Comparison of ENCODE assay signal across 8 cellular contexts in the genomic region with DNA sequence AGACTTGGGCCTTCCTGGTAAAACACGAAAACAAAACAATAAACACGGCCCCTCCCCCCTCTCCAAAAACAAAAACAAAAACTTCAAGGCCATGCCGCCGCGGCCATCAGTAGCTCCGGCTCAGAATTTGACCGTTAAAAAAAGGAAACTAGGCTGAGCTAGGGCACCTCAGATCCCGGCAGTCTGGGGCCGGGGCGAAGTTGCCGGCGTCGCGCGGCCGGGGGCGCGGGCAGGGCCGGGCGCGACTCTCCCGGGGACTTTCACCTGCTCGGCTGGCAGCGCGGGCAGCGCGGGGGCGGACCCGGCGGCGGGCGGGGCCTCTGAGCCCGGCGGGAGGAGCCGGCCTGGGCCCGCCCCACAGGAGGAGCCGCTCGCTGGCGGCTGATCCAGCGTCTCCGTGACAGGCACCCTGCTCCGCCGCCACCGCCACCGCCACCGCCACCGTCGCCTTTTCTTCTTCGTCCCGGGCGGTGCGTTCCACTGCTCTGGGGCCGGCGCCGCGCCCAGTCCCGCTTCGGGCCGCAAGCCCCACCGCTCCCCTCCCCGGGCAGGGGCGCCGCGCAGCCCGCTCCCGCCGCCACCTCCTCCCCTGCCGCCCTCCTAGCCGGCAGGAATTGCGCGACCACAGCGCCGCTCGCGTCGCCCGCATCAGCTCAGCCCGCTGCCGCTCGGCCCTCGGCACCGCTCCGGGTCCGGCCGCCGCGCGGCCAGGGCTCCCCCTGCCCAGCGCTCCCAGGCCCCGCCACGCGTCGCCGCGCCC. TPM values are rescaled to one million over a fixed set of nuclear protein-coding genes. Genes with fewer than 3 reads are reported as not detected.
DNase-seq lines count a peak whose midpoint lies in the region; ATAC-seq and TF ChIP-seq lines count a peak whose summit lies in the region.

Gene NOS1AP, plus strand, starts transcription at position 358 of the 760 bp plus-strand sequence. CDS start 487 bp downstream, outside the sequence.

- H3K9me2 ChIP-seq in neural cell (ENCODE audit: insufficient read depth, low read length): no peaks in the 10 kb centered on the region

- H3K9ac ChIP-seq in HUES48 (ENCODE audit: low read depth, low read length): peak within 1 kb of the TSS; percentile 48
- H3K9ac ChIP-seq in neural cell (ENCODE audit: low read length): peak within 1 kb of the TSS; percentile 77

- H4K20me1 ChIP-seq in neural cell (ENCODE audit: insufficient read depth): no peaks in the 10 kb centered on the region

- TF ChIP-seq EP300 in neural cell (conservative IDR thresholded peaks at IDR 0.05; ENCODE audit: poor library complexity, severe bottlenecking): no peak

- peaks cover 4% of the 10 kb centered on the region; the same call in 1 of the 2 replicates for H3K27me3 ChIP-seq in HUES48 (ENCODE audit: control insufficient read depth, insufficient read depth, low read length)
- no peaks in the 10 kb centered on the region for H3K27me3 ChIP-seq in Peyer's patch
- H3K27me3 ChIP-seq in neural cell (ENCODE audit: insufficient read depth, low read depth, low read length): no peaks in the 10 kb centered on the region

- peak; percentile 74 to 75 for TF ChIP-seq POLR2A in Peyer's patch (IDR thresholded peaks at IDR 0.05)

- peaks cover 41% of the 10 kb centered on the region for H3K4me1 ChIP-seq in HUES48 (ENCODE audit: control insufficient read depth, insufficient read depth, low read length)
- peaks cover 0 to 12% (median 6%) of the 10 kb centered on the region in 4 donors for H3K4me1 ChIP-seq in Peyer's patch

- no peaks in the 10 kb centered on the region for H3K9me3 Mint-ChIP-seq in activated T-helper 1 cell treated with anti-CD3 and anti-CD28 coated beads, Interleukin-12 subunit alpha, Interleukin-12 subunit beta, Interleukin-2, Interleukin-4 antibody, amounts not matched to agents 30 ng/mL and 10 ng/mL and 1 ng/mL, durations not matched to agents 14 hours and 24 hours and 36 hours
- no peaks in the 10 kb centered on the region for H3K9me3 Mint-ChIP-seq in stimulated activated naive CD8-positive, alpha-beta T cell treated with anti-CD3 and anti-CD28 coated beads, Interleukin-15, amount 100 ng/mL, for 72 hours

- no peak within 1 kb of the TSS for H2AFZ ChIP-seq in neural cell (ENCODE audit: low read depth, low read length)

- no peak within 1 kb of the TSS for H3K27ac Mint-ChIP-seq in activated T-helper 1 cell treated with anti-CD3 and anti-CD28 coated beads, Interleukin-12 subunit alpha, Interleukin-12 subunit beta, Interleukin-2, Interleukin-4 antibody, amounts not matched to agents 30 ng/mL and 10 ng/mL and 1 ng/mL, durations not matched to agents 14 hours and 24 hours and 36 hours
- H3K27ac Mint-ChIP-seq in stimulated activated naive CD8-positive, alpha-beta T cell treated with anti-CD3 and anti-CD28 coated beads, Interleukin-15, amount 100 ng/mL, for 72 hours: peak within 1 kb of the TSS; percentile 63 to 65

- H3K27ac ChIP-seq in HUES48 (ENCODE audit: low read depth, low read length): peak within 1 kb of the TSS; percentile 75
- H3K27ac ChIP-seq in Peyer's patch: peak within 1 kb of the TSS in 3 of 4 donors; percentile 65 to 86 (median 81)
- H3K27ac ChIP-seq in neural cell (ENCODE audit: low read length): peak within 1 kb of the TSS; percentile 37

- DNase-seq in D341Med (ENCODE audit: low spot score): peak; percentile 97
- DNase-seq in Peyer's patch: peak; percentile 35 to 94 (median 88)
- peak; percentile 72 for DNase-seq in activated T-helper 1 cell treated with anti-CD3 and anti-CD28 coated beads, Interleukin-12 subunit alpha, Interleukin-12 subunit beta, Interleukin-2, Interleukin-4 antibody, amounts not matched to agents 30 ng/mL and 10 ng/mL and 1 ng/mL, durations not matched to agents 14 hours and 24 hours and 36 hours (ENCODE audit: low spot score)
- peak; percentile 37 for DNase-seq in fibroblast of villous mesenchyme (ENCODE audit: low read depth)
- peak; percentile 77 to 81 for DNase-seq in stimulated activated naive CD8-positive, alpha-beta T cell treated with anti-CD3 and anti-CD28 coated beads, Interleukin-15, amount 100 ng/mL, for 72 hours

- ATAC-seq in GM21515 (IDR thresholded peaks at IDR 0.05; ENCODE audit: unreplicated experiment): peak; percentile 98
- peak; percentile 98 for ATAC-seq in stimulated activated naive CD8-positive, alpha-beta T cell treated with anti-CD3 and anti-CD28 coated beads, Interleukin-15, amount 100 ng/mL, for 72 hours

- peak; percentile 56 for TF ChIP-seq RAD21 in neural cell (conservative IDR thresholded peaks at IDR 0.05)

- intact Hi-C loops in activated T-helper 1 cell treated with anti-CD3 and anti-CD28 coated beads, Interleukin-12 subunit alpha, Interleukin-12 subunit beta, Interleukin-2, Interleukin-4 antibody, amounts not matched to agents 30 ng/mL and 10 ng/mL and 1 ng/mL, durations not matched to agents 14 hours and 24 hours and 36 hours (cut with micrococcal nuclease): loop anchor here (1.0 to 2.0 kb wide), 2 partner anchors 428 to 491 kb away; partner anchors contain the start of genes UAP1 and UHMK1

- peak in 1 of 6 experiments; percentile 7 for TF ChIP-seq CTCF in Peyer's patch (IDR thresholded peaks at IDR 0.05)
- TF ChIP-seq CTCF in fibroblast of villous mesenchyme (IDR thresholded peaks at IDR 0.05; ENCODE audit: insufficient read depth, low read depth, low read length): no peak
- peak; percentile 36 for TF ChIP-seq CTCF in neural cell (IDR thresholded peaks at IDR 0.05; ENCODE audit: poor library complexity, severe bottlenecking)

- no peaks in the 10 kb centered on the region for H3K36me3 Mint-ChIP-seq in activated T-helper 1 cell treated with anti-CD3 and anti-CD28 coated beads, Interleukin-12 subunit alpha, Interleukin-12 subunit beta, Interleukin-2, Interleukin-4 antibody, amounts not matched to agents 30 ng/mL and 10 ng/mL and 1 ng/mL, durations not matched to agents 14 hours and 24 hours and 36 hours (ENCODE audit: low read depth)

- peak within 1 kb of the TSS; percentile 80 for H3K4me3 Mint-ChIP-seq in activated T-helper 1 cell treated with anti-CD3 and anti-CD28 coated beads, Interleukin-12 subunit alpha, Interleukin-12 subunit beta, Interleukin-2, Interleukin-4 antibody, amounts not matched to agents 30 ng/mL and 10 ng/mL and 1 ng/mL, durations not matched to agents 14 hours and 24 hours and 36 hours
- peak within 1 kb of the TSS; percentile 87 to 92 for H3K4me3 Mint-ChIP-seq in stimulated activated naive CD8-positive, alpha-beta T cell treated with anti-CD3 and anti-CD28 coated beads, Interleukin-15, amount 100 ng/mL, for 72 hours

- H3K4me1 Mint-ChIP-seq in activated T-helper 1 cell treated with anti-CD3 and anti-CD28 coated beads, Interleukin-12 subunit alpha, Interleukin-12 subunit beta, Interleukin-2, Interleukin-4 antibody, amounts not matched to agents 30 ng/mL and 10 ng/mL and 1 ng/mL, durations not matched to agents 14 hours and 24 hours and 36 hours (ENCODE audit: low read depth): no peaks in the 10 kb centered on the region
- H3K4me1 Mint-ChIP-seq in stimulated activated naive CD8-positive, alpha-beta T cell treated with anti-CD3 and anti-CD28 coated beads, Interleukin-15, amount 100 ng/mL, for 72 hours: peaks cover 17% of the 10 kb centered on the region

- H3K36me3 ChIP-seq in HUES48 (ENCODE audit: control insufficient read depth, insufficient read depth, low read length) (no peaks in the 10 kb centered on the region), Peyer's patch (no peaks in the 10 kb centered on the region), neural cell (ENCODE audit: insufficient read depth, low read length) (peaks cover under 1% of the 10 kb centered on the region)

- H3K79me2 ChIP-seq in neural cell (replicated peaks; ENCODE audit: insufficient read depth, low read length): peaks cover 44% of the 10 kb centered on the region

- peak within 1 kb of the TSS; percentile 84 for H3K4me3 ChIP-seq in HUES48 (ENCODE audit: low read depth, low read length)
- peak within 1 kb of the TSS; percentile 60 to 87 (median 75) for H3K4me3 ChIP-seq in Peyer's patch
- H3K4me3 ChIP-seq in fibroblast of villous mesenchyme (ENCODE audit: low read depth, low read length): peak within 1 kb of the TSS; percentile 68
- H3K4me3 ChIP-seq in neural cell (ENCODE audit: low read length): peak within 1 kb of the TSS; percentile 93

- no peaks in the 10 kb centered on the region for H3F3A ChIP-seq in neural cell (ENCODE audit: insufficient read depth, low read length, poor library complexity, severe bottlenecking)

- no peaks in the 10 kb centered on the region for H3K9me3 ChIP-seq in HUES48 (ENCODE audit: control insufficient read depth, insufficient read depth, low read length)
- H3K9me3 ChIP-seq in Peyer's patch: peaks cover 0 to 4% (median 0%) of the 10 kb centered on the region in 4 donors
- H3K9me3 ChIP-seq in neural cell (ENCODE audit: low read length): no peaks in the 10 kb centered on the region

- H3K4me2 ChIP-seq in neural cell (ENCODE audit: low read length): peak within 1 kb of the TSS; percentile 25

- peaks cover 49% of the 10 kb centered on the region for H3K27me3 Mint-ChIP-seq in activated T-helper 1 cell treated with anti-CD3 and anti-CD28 coated beads, Interleukin-12 subunit alpha, Interleukin-12 subunit beta, Interleukin-2, Interleukin-4 antibody, amounts not matched to agents 30 ng/mL and 10 ng/mL and 1 ng/mL, durations not matched to agents 14 hours and 24 hours and 36 hours (ENCODE audit: insufficient read depth)
- peaks cover 73% of the 10 kb centered on the region for H3K27me3 Mint-ChIP-seq in stimulated activated naive CD8-positive, alpha-beta T cell treated with anti-CD3 and anti-CD28 coated beads, Interleukin-15, amount 100 ng/mL, for 72 hours

TF ChIP-seq in neural cell, 6 proteins besides CTCF, POLR2A, EP300 and RAD21 (continues in another document):
- TF ChIP-seq SMC3 (conservative IDR thresholded peaks at IDR 0.05; ENCODE audit: poor library complexity): peak; percentile 66
- TF ChIP-seq MXI1 (conservative IDR thresholded peaks at IDR 0.05; ENCODE audit: poor library complexity, severe bottlenecking): peak; percentile 77
- TF ChIP-seq TAF1 (IDR thresholded peaks at IDR 0.05; ENCODE audit: low read depth): peak; percentile 24
- TF ChIP-seq EZH2 (IDR thresholded peaks at IDR 0.05; ENCODE audit: borderline replicate concordance, insufficient read depth, low read length, poor library complexity, severe bottlenecking): no peak

RNA-seq across cellular contexts. Expression of gene NOS1AP, which starts in this region (rescaled TPM):
- 10 to 100 TPM in 2 of 4 donors, 1 to 10 TPM in 2; 6.3 to 18.5 (median 11.9) TPM for total RNA-seq in Peyer's patch
- 0.10 TPM in 1 of 2 replicates, not detected in the other for total RNA-seq in activated T-helper 1 cell treated with anti-CD3 and anti-CD28 coated beads, Interleukin-12 subunit alpha, Interleukin-12 subunit beta, Interleukin-2, Interleukin-4 antibody, amounts not matched to agents 30 ng/mL and 10 ng/mL and 1 ng/mL, durations not matched to agents 14 hours and 24 hours and 36 hours
- under 0.01 and 0.43 TPM in 2 replicates for total RNA-seq in fibroblast of villous mesenchyme
- polyA plus RNA-seq in neural cell: 5.3 and 6.2 TPM in 2 replicates
- polyA minus RNA-seq in neural cell: 14.1 and 20.7 TPM in 2 replicates

Comparison
In these comparisons a context has a peak if more than half of its experiments do, and no peak if none do; other contexts are left out.
1. Peak in every context shown above with its lines: DNase-seq, ATAC-seq, H3K4me3 ChIP-seq and H3K27ac ChIP-seq.
2. Peak in DNase-seq in activated T-helper 1 cell treated with anti-CD3 and anti-CD28 coated beads, Interleukin-12 subunit alpha, Interleukin-12 subunit beta, Interleukin-2, Interleukin-4 antibody, amounts not matched to agents 30 ng/mL and 10 ng/mL and 1 ng/mL, durations not matched to agents 14 hours and 24 hours and 36 hours; RNA of the gene not detected or under 1 TPM.
3. Peak in DNase-seq and H3K4me3 ChIP-seq in fibroblast of villous mesenchyme; RNA of the gene not detected or under 1 TPM.
4. DNase-seq: peak in every context shown above with its lines; median percentile 97 in D341Med; 88 in Peyer's patch; 79 in stimulated activated naive CD8-positive, alpha-beta T cell treated with anti-CD3 and anti-CD28 coated beads, Interleukin-15, amount 100 ng/mL, for 72 hours; 72 in activated T-helper 1 cell treated with anti-CD3 and anti-CD28 coated beads, Interleukin-12 subunit alpha, Interleukin-12 subunit beta, Interleukin-2, Interleukin-4 antibody, amounts not matched to agents 30 ng/mL and 10 ng/mL and 1 ng/mL, durations not matched to agents 14 hours and 24 hours and 36 hours; 37 in fibroblast of villous mesenchyme.